ENCODE assay signal across 8 cellular contexts in the genomic region with DNA sequence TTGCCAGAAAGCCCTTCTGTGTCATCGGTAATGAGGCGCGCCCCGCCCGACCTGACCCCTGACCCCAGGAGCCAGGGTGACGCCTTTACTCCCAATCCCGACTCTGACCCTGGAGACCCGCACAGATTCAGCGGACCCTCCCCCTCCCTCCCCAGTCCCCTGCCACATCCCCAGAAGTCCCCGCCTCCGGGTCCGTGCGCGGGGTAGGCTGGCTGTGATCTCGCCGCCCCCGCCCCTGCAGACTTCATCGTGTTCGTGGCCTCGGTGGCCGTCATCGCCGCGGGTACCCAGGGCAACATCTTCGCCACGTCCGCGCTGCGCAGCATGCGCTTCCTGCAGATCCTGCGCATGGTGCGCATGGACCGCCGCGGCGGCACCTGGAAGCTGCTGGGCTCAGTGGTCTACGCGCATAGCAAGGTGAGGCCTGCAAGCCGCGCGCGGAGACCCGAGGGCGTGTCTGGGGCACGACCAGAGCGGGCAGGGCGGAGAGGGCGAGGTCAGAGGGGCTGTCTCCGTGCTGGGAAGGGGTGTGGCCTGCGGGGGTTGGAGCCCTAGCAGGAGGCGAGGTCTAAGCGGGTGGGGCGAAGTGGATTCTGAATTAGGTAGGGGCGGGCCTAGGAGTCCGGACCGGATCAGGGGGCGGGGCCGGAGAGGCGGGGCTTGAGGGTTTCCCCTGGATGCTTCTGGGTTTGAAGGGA. TPM values are rescaled to one million over a fixed set of nuclear protein-coding genes. Genes with fewer than 3 reads are reported as not detected.
DNase-seq lines count a peak whose midpoint lies in the region; ATAC-seq lines count a peak whose summit lies in the region.

No MANE protein-coding gene starts in this region.

- POLR2A ChIA-PET in activated CD4-positive, alpha-beta T cell treated with anti-CD3 and anti-CD28 coated beads for 36 hours (lab: Charles Lee) = no interaction called here

- no peaks in the 10 kb centered on the region for H3K27me3 Mint-ChIP-seq in activated CD4-positive, alpha-beta T cell treated with anti-CD3 and anti-CD28 coated beads for 36 hours

- ATAC-seq in GM18873 (IDR thresholded peaks at IDR 0.05; ENCODE audit: low FRiP score, unreplicated experiment) = peak; percentile 65
- peak; percentile 83 for ATAC-seq in HG03108 (IDR thresholded peaks at IDR 0.05; ENCODE audit: unreplicated experiment)
- ATAC-seq in activated CD4-positive, alpha-beta T cell treated with anti-CD3 and anti-CD28 coated beads for 36 hours = peak; percentile 99

- intact Hi-C loops in activated CD4-positive, alpha-beta T cell treated with anti-CD3 and anti-CD28 coated beads for 36 hours (cut with DNase I, micrococcal nuclease) = loop anchor here (1.0 kb wide), 2 partner anchors 16 to 44 kb away; partner anchors contain the start of gene CITED4 (in 2 of the 2)
- intact Hi-C loops in posterior cingulate gyrus (cut with DNase I) = no loop called here

- peak; percentile 93 for DNase-seq in activated CD4-positive, alpha-beta T cell treated with anti-CD3 and anti-CD28 coated beads for 36 hours
- DNase-seq in dermis blood vessel endothelial cell (peak; percentile 19), mucosa of gallbladder (ENCODE audit: low spot score) (peak; percentile 58), OCI-M2 (lab: John Stamatoyannopoulos, UW; ENCODE audit: unreplicated experiment) (no peak), posterior cingulate gyrus (no peak)
- peak; percentile 59 to 85 for DNase-seq in stimulated activated CD8-positive, alpha-beta memory T cell treated with anti-CD3 and anti-CD28 coated beads, Interleukin-7, amount 100 ng/mL, for 48 hours (ENCODE audit: extremely low read depth in 1 of 2, low read depth in 1 of 2)

- no peaks in the 10 kb centered on the region for H3K9me3 Mint-ChIP-seq in activated CD4-positive, alpha-beta T cell treated with anti-CD3 and anti-CD28 coated beads for 36 hours (ENCODE audit: low read depth)

- H3K4me1 Mint-ChIP-seq in activated CD4-positive, alpha-beta T cell treated with anti-CD3 and anti-CD28 coated beads for 36 hours = peaks cover 17% of the 10 kb centered on the region

- H3K4me3 Mint-ChIP-seq in activated CD4-positive, alpha-beta T cell treated with anti-CD3 and anti-CD28 coated beads for 36 hours = peak overlapping the region; percentile 67

- no peaks in the 10 kb centered on the region for H3K36me3 Mint-ChIP-seq in activated CD4-positive, alpha-beta T cell treated with anti-CD3 and anti-CD28 coated beads for 36 hours (ENCODE audit: low read depth)

- CTCF ChIA-PET in activated CD4-positive, alpha-beta T cell treated with anti-CD3 and anti-CD28 coated beads for 36 hours (lab: Charles Lee) = no interaction called here

- peak overlapping the region; percentile 37 for H3K27ac Mint-ChIP-seq in activated CD4-positive, alpha-beta T cell treated with anti-CD3 and anti-CD28 coated beads for 36 hours

RNA-seq across cellular contexts. Expression of gene KCNQ4, which starts 34.8 kb away (rescaled TPM):
- under 1 TPM; 0.43 to 0.58 TPM for total RNA-seq in activated CD4-positive, alpha-beta T cell treated with anti-CD3 and anti-CD28 coated beads for 36 hours
- total RNA-seq in dermis blood vessel endothelial cell = not detected in 2 replicates
- total RNA-seq in mucosa of gallbladder = 3.5 TPM

RNA-seq across cellular contexts. Expression of gene CITED4, which starts 43.8 kb away (rescaled TPM):
- 1 to 10 TPM; 1.6 to 3.0 TPM for total RNA-seq in activated CD4-positive, alpha-beta T cell treated with anti-CD3 and anti-CD28 coated beads for 36 hours
- 3.9 and 8.0 TPM in 2 replicates for total RNA-seq in dermis blood vessel endothelial cell
- total RNA-seq in mucosa of gallbladder = 86.1 TPM

Comparison
In these comparisons a context has a peak if more than half of its experiments do, and no peak if none do; other contexts are left out.
1. DNase-seq: peak in activated CD4-positive, alpha-beta T cell treated with anti-CD3 and anti-CD28 coated beads for 36 hours (single experiment), dermis blood vessel endothelial cell (single experiment), mucosa of gallbladder (single experiment) and stimulated activated CD8-positive, alpha-beta memory T cell treated with anti-CD3 and anti-CD28 coated beads, Interleukin-7, amount 100 ng/mL, for 48 hours (2 of 2); none in OCI-M2 (single experiment) and posterior cingulate gyrus (0 of 10).
2. Peak in every context shown above with its lines, with median percentiles within 50 percentile points of each other: ATAC-seq.